ENCODE assay signal across 8 cellular contexts in genomic region chr1:31065310-31066217, GRCh38. TPM values are rescaled to one million over a fixed set of nuclear protein-coding genes. Genes with fewer than 3 reads are reported as not detected.
DNase-seq lines count a peak whose midpoint lies in the region; ATAC-seq and TF ChIP-seq lines count a peak whose summit lies in the region.

Gene PUM1, minus strand, starts transcription at chr1:31065717. Its CDS starts 6,151 bp downstream, at chr1:31059566.

- no peak for TF ChIP-seq EP300 in ovary (IDR thresholded peaks at IDR 0.05)

- TF ChIP-seq POLR2A in ovary (IDR thresholded peaks at IDR 0.05) (peak; percentile 78), thyroid gland (IDR thresholded peaks at IDR 0.05) (peak; percentile 77 to 91)

- H3K27me3 Mint-ChIP-seq in activated naive CD8-positive, alpha-beta T cell treated with anti-CD3 and anti-CD28 coated beads for 36 hours = no peaks in the 10 kb centered on the region

- no peaks in the 10 kb centered on the region for H3K9me3 ChIP-seq in ovary
- no peaks in the 10 kb centered on the region for H3K9me3 ChIP-seq in thyroid gland

- peak within 1 kb of the TSS; percentile 99 for H3K4me3 Mint-ChIP-seq in activated naive CD8-positive, alpha-beta T cell treated with anti-CD3 and anti-CD28 coated beads for 36 hours

- H3K4me1 Mint-ChIP-seq in activated naive CD8-positive, alpha-beta T cell treated with anti-CD3 and anti-CD28 coated beads for 36 hours = peaks cover 22% of the 10 kb centered on the region

- DNase-seq in GM10266 (ENCODE audit: extremely low spot score) (peak; percentile 94), NCI-H1105 (lab: John Stamatoyannopoulos, UW) (peak; percentile 100), SKM-1 treated with dmso at 0.1 percent for 144 hours (lab: John Stamatoyannopoulos, UW; ENCODE audit: unreplicated experiment) (peak; percentile 96), head of caudate nucleus (peak; percentile 91 to 99 (median 97)), ovary (peak; percentile 96 to 98 (median 97)), thyroid gland (peak; percentile 100)
- peak; percentile 99 for DNase-seq in activated naive CD8-positive, alpha-beta T cell treated with anti-CD3 and anti-CD28 coated beads for 36 hours

- peak within 1 kb of the TSS; percentile 87 to 93 for H3K27ac ChIP-seq in ovary
- peak within 1 kb of the TSS; percentile 95 to 97 (median 95) for H3K27ac ChIP-seq in thyroid gland

- H3K4me1 ChIP-seq in ovary (ENCODE audit: insufficient read depth) (peaks cover 8% of the 10 kb centered on the region), thyroid gland (peaks cover 28 to 30% of the 10 kb centered on the region in 2 donors)

- H3K9me3 Mint-ChIP-seq in activated naive CD8-positive, alpha-beta T cell treated with anti-CD3 and anti-CD28 coated beads for 36 hours = no peaks in the 10 kb centered on the region

- intact Hi-C loops in head of caudate nucleus (cut with DNase I) = no loop called here
- intact Hi-C loops in ovary (cut with DNase I) = no loop called here
- intact Hi-C loops in thyroid gland (cut with DNase I) = no loop called here

- no peaks in the 10 kb centered on the region for H3K36me3 ChIP-seq in ovary
- H3K36me3 ChIP-seq in thyroid gland = no peaks in the 10 kb centered on the region

- ATAC-seq in HG02623 (IDR thresholded peaks at IDR 0.05; ENCODE audit: unreplicated experiment) = peak; percentile 93

- H3K27ac Mint-ChIP-seq in activated naive CD8-positive, alpha-beta T cell treated with anti-CD3 and anti-CD28 coated beads for 36 hours = peak within 1 kb of the TSS; percentile 100

- 1% methylated on average over 63 to 72 of the region's 72 CpGs for WGBS in ovary, 3 donors
- WGBS in thyroid gland, 2 donors = 0 to 1% methylated on average over 45 to 52 of the region's 72 CpGs

- H3K27me3 ChIP-seq in ovary (no peaks in the 10 kb centered on the region), thyroid gland (no peaks in the 10 kb centered on the region)

- H3K4me3 ChIP-seq in ovary = peak within 1 kb of the TSS; percentile 65
- peak within 1 kb of the TSS; percentile 4 to 77 (median 37) for H3K4me3 ChIP-seq in thyroid gland (replicated peaks in 1 of 3)

- TF ChIP-seq CTCF in GM10266 (IDR thresholded peaks at IDR 0.05; ENCODE audit: control insufficient read depth, insufficient read depth, low read depth, missing control alignments) = no peak
- peak in 2 of 3 donors; percentile 21 to 42 for TF ChIP-seq CTCF in ovary (IDR thresholded peaks at IDR 0.05)
- TF ChIP-seq CTCF in thyroid gland (IDR thresholded peaks at IDR 0.05) = peak in 3 of 6 experiments; percentile 7 to 45 (median 23)

- peaks cover 29% of the 10 kb centered on the region for H3K36me3 Mint-ChIP-seq in activated naive CD8-positive, alpha-beta T cell treated with anti-CD3 and anti-CD28 coated beads for 36 hours

RNA-seq across cellular contexts. Expression of gene PUM1, which starts in this region (rescaled TPM):
- 10 to 100 TPM; 93.4 to 94.6 TPM for total RNA-seq in activated naive CD8-positive, alpha-beta T cell treated with anti-CD3 and anti-CD28 coated beads for 36 hours
- total RNA-seq in ovary (100 to 1,000 TPM in 5 of 7 donors, 10 to 100 TPM in 2; 61.6 to 125 (median 113) TPM), thyroid gland (100 to 1,000 TPM; 118 to 191 (median 132) TPM)
- 10 to 100 TPM; 36.3 to 66.3 TPM for polyA plus RNA-seq in ovary

Comparison
In these comparisons a context has a peak if more than half of its experiments do, and no peak if none do; other contexts are left out.
1. Peak in every context shown above with its lines: DNase-seq, ATAC-seq, H3K4me3 ChIP-seq and H3K27ac ChIP-seq.